Comparison of ENCODE assay signal across 2 cellular contexts in the genomic region with DNA sequence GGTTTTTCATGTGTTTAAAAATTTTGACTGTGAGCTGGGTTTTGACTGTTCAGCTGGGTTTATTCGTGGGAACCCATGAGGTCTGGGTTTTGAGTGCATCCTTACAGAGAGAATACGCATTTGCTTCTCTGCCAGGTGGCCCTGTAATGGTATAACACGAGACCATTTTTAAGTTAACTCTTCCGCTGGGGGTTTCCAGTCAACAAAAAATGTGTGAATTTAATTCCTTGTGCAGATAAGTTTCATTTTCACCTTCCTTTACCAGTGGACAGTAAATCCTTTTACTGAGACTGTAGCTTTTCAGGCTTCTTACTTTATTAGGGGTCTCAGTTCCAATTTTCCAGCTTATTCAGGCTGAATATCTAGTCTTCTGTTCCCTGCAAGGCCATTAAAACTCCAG.
TF ChIP-seq lines count a peak whose summit lies in the region.

No MANE protein-coding gene starts in this region.

TF ChIP-seq in liver, 16 proteins besides CTCF, POLR2A, EP300 and RAD21 (continued from another document):
- TF ChIP-seq, protein P1, sequence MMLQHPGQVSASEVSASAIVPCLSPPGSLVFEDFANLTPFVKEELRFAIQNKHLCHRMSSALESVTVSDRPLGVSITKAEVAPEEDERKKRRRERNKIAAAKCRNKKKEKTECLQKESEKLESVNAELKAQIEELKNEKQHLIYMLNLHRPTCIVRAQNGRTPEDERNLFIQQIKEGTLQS (IDR thresholded peaks at IDR 0.05), result no peak
- TF ChIP-seq HNF4G (IDR thresholded peaks at IDR 0.05), result no peak

TF ChIP-seq in HepG2, 621 proteins besides CTCF, POLR2A, EP300 and RAD21 (continued from another document):
- TF ChIP-seq TIGD3 (CRISPR knock-in tag; IDR thresholded peaks at IDR 0.05; ENCODE audit: borderline replicate concordance), result no peak
- no peak for TF ChIP-seq ZNF326 (CRISPR knock-in tag; IDR thresholded peaks at IDR 0.05; ENCODE audit: borderline replicate concordance)
- TF ChIP-seq NAIF1 (CRISPR knock-in tag; IDR thresholded peaks at IDR 0.05; ENCODE audit: borderline replicate concordance), result no peak
TF ChIP-seq in HepG2: peak in this region for 0.
